8 cellular contexts compared by ENCODE assay signal in genomic region chr19:507286-508203, GRCh38. TPM values are rescaled to one million over a fixed set of nuclear protein-coding genes. Genes with fewer than 3 reads are reported as not detected.
DNase-seq lines count a peak whose midpoint lies in the region; TF ChIP-seq lines count a peak whose summit lies in the region.

TSS of gene TPGS1 (plus strand) at chr19:507497. CDS start at chr19:507507, 10 bp downstream.

- TF ChIP-seq CTCF in GM12865 (IDR thresholded peaks at IDR 0.05; ENCODE audit: insufficient read depth, low read depth, low read length, missing control alignments) (no peak), right atrium auricular region (IDR thresholded peaks at IDR 0.05) (no peak), vagina (IDR thresholded peaks at IDR 0.05) (peak in 1 of 3 experiments; percentile 16)

- no peak for TF ChIP-seq POLR2A in vagina (IDR thresholded peaks at IDR 0.05)

- H3K4me1 ChIP-seq in right atrium auricular region: peaks cover 0 to 34% of the 10 kb centered on the region in 2 donors
- peaks cover 39% of the 10 kb centered on the region for H3K4me1 ChIP-seq in vagina

- H3K36me3 ChIP-seq in right atrium auricular region: no peaks in the 10 kb centered on the region
- no peaks in the 10 kb centered on the region for H3K36me3 ChIP-seq in vagina

- H3K4me3 Mint-ChIP-seq in T-helper 1 cell treated with Interleukin-12 subunit alpha and Interleukin-12 subunit beta and Interleukin-4 antibody, amounts not matched to agents 30 μg/mL and 1 μg/mL, for 36 hours: peak within 1 kb of the TSS; percentile 94

- intact Hi-C loops in vagina (cut with DNase I): no loop called here

- POLR2A ChIA-PET in HEK293T (lab: Yijun Ruan, JAX): interaction anchor here (1.2 to 1.8 kb wide), 6 partner anchors 12 to 24 kb away, joined by 3 to 24 read pairs (median 6); partner anchors contain the start of gene CDC34

- H3K4me3 ChIP-seq in GM12865 (ENCODE audit: low read depth, low read length) (peak within 1 kb of the TSS; percentile 68), right atrium auricular region (peak within 1 kb of the TSS; percentile 98 to 99), vagina (peak within 1 kb of the TSS; percentile 81 to 100)

- H3K36me3 Mint-ChIP-seq in T-helper 1 cell treated with Interleukin-12 subunit alpha and Interleukin-12 subunit beta and Interleukin-4 antibody, amounts not matched to agents 30 μg/mL and 1 μg/mL, for 36 hours (ENCODE audit: low read depth): peaks cover 11% of the 10 kb centered on the region

- no peaks in the 10 kb centered on the region for H3K9me3 Mint-ChIP-seq in T-helper 1 cell treated with Interleukin-12 subunit alpha and Interleukin-12 subunit beta and Interleukin-4 antibody, amounts not matched to agents 30 μg/mL and 1 μg/mL, for 36 hours

- H3K27me3 ChIP-seq in right atrium auricular region: no peaks in the 10 kb centered on the region
- no peaks in the 10 kb centered on the region for H3K27me3 ChIP-seq in vagina

- no peaks in the 10 kb centered on the region for H3K27me3 Mint-ChIP-seq in T-helper 1 cell treated with Interleukin-12 subunit alpha and Interleukin-12 subunit beta and Interleukin-4 antibody, amounts not matched to agents 30 μg/mL and 1 μg/mL, for 36 hours (ENCODE audit: low read depth)

- CTCF ChIA-PET in HEK293T (lab: Yijun Ruan, JAX): interaction anchor here (1.2 to 1.4 kb wide), 4 partner anchors 8 to 24 kb away, joined by 3 to 11 read pairs (median 6); partner anchors contain the start of gene CDC34

- H3K27ac ChIP-seq in right atrium auricular region (peak within 1 kb of the TSS; percentile 92 to 95), vagina (peak within 1 kb of the TSS; percentile 94)

- peaks cover 36% of the 10 kb centered on the region for H3K4me1 Mint-ChIP-seq in T-helper 1 cell treated with Interleukin-12 subunit alpha and Interleukin-12 subunit beta and Interleukin-4 antibody, amounts not matched to agents 30 μg/mL and 1 μg/mL, for 36 hours (ENCODE audit: low read depth)

- H3K27ac Mint-ChIP-seq in T-helper 1 cell treated with Interleukin-12 subunit alpha and Interleukin-12 subunit beta and Interleukin-4 antibody, amounts not matched to agents 30 μg/mL and 1 μg/mL, for 36 hours: peak within 1 kb of the TSS; percentile 98

- DNase-seq in GM12865 (ENCODE audit: low read depth) (peak; percentile 89), HEK293T (ENCODE audit: extremely low spot score) (peak; percentile 79), NAMALWA (ENCODE audit: low spot score) (peak; percentile 89), amygdala (lab: John Stamatoyannopoulos, UW) (peak in 55 of 56 donors; percentile 21 to 100 (median 83)), right atrium auricular region (ENCODE audit: low spot score) (peak; percentile 70), putamen (ENCODE audit: low spot score) (peak; percentile 84), vagina (ENCODE audit: extremely low spot score in 2 of 2) (no peak)

- H3K9me3 ChIP-seq in right atrium auricular region: no peaks in the 10 kb centered on the region
- no peaks in the 10 kb centered on the region for H3K9me3 ChIP-seq in vagina

TF ChIP-seq in HEK293T, 16 proteins besides CTCF, POLR2A, EP300 and RAD21:
- TF ChIP-seq CTBP1 (IDR thresholded peaks at IDR 0.05; ENCODE audit: borderline replicate concordance) (no peak), BHLHE40 (IDR thresholded peaks at IDR 0.05; ENCODE audit: borderline replicate concordance) (no peak), ELF4 (IDR thresholded peaks at IDR 0.05) (peak; percentile 65), HDGF (IDR thresholded peaks at IDR 0.05; ENCODE audit: borderline replicate concordance) (no peak), L3MBTL2 (conservative IDR thresholded peaks at IDR 0.05) (peak; percentile 56), PKNOX1 (IDR thresholded peaks at IDR 0.05) (no peak)

RNA-seq across cellular contexts. Expression of gene TPGS1, which starts in this region (rescaled TPM):
- total RNA-seq in right atrium auricular region: 10 to 100 TPM; 30.3 to 33.2 TPM
- 39.5 TPM for total RNA-seq in vagina

Comparison
In these comparisons a context has a peak if more than half of its experiments do, and no peak if none do; other contexts are left out.
1. DNase-seq: peak in GM12865 (single experiment), HEK293T (single experiment), NAMALWA (single experiment), amygdala (55 of 56), right atrium auricular region (single experiment) and putamen (single experiment); none in vagina (0 of 2).
2. Peak in every context shown above with its lines, with median percentiles within 50 percentile points of each other: H3K4me3 ChIP-seq.